ENCODE assay signal across 10 cellular contexts in the genomic region with DNA sequence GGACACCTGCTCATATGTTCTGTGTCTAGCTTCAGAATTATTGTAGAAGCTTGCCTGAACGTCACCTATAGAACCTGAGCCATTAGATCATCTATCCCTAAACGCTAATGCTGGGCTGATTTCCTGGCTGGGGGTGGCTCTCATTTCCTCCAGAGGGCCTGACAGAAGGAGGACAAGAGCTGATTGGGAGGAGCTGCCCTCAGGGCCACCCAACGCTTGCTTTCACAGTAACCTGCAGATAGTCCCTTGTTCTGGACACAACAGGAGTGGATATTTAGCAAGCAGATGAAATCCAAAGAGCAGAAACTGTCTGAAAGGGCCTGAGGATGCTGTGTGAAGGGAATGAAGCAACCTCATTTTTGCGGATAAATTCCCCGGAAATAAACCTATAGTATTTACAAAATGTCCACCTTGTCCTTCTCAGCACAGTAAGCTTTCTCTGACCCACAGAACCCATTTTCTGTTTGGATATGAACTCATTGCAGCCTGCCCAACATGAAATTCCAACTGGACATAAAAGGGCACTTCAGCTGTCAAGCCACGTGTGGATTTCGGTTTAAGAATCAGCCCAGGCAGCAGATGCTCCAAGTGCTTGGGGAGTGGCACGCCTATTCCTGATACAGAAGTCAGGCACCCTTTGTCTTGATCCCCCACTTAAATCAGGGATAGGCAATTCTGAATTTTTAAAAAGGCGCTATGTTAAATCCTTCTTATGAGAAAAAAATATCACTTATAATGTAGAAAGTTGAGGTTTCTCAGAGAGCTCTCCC. TPM values are rescaled to one million over a fixed set of nuclear protein-coding genes. Genes with fewer than 3 reads are reported as not detected.
DNase-seq lines count a peak whose midpoint lies in the region; ATAC-seq, FAIRE-seq and TF ChIP-seq lines count a peak whose summit lies in the region.
"Had no signal": no experiment of that assay in that cellular context is flagged by ENCODE, and none has a peak within 500 bp of the region (broad histone marks: within the 10 kb centered on the region; RNA-seq: fewer than 3 reads in every experiment).

No MANE protein-coding gene starts in this region.

- TF ChIP-seq CTCF in A673 (conservative IDR thresholded peaks at IDR 0.05; ENCODE audit: low read depth, low read length) (no peak), K562 (IDR thresholded peaks at IDR 0.05 in 2 of 3, conservative IDR thresholded peaks at IDR 0.05 in 1 of 3; ENCODE audit: insufficient read depth in 2 of 3, low read depth in 1 of 3, low read length in 3 of 3) (no peak)

- peak; percentile 19 for FAIRE-seq in K562 (lab: Jason Lieb, UNC)
- FAIRE-seq: RCC 7860 had no signal

- no peak for TF ChIP-seq RAD21 in K562 (CRISPR knock-in tag; conservative IDR thresholded peaks at IDR 0.05 in 1 of 2, IDR thresholded peaks at IDR 0.05 in 1 of 2)

- peak overlapping the region; percentile 20 to 76; a peak in 3 of 4 replicates for H3K9ac ChIP-seq in K562 (ENCODE audit: insufficient read depth in 1 of 2, low read depth in 2 of 2, low read length in 2 of 2)

- 0 out of 2 replicates have a peak, but pooled peaks cover 2% of the 10 kb centered on the region for H4K20me1 ChIP-seq in K562 (replicated peaks; ENCODE audit: control insufficient read depth, insufficient read depth, low read length)

- H3K36me3 ChIP-seq in A673 (ENCODE audit: insufficient read depth, low read length, poor library complexity, severe bottlenecking): no peaks in the 10 kb centered on the region
- H3K36me3 ChIP-seq in K562 (ENCODE audit: control insufficient read depth, insufficient read depth, low read length): no peaks in the 10 kb centered on the region
- H3K36me3 ChIP-seq in muscle layer of duodenum (ENCODE audit: control insufficient read depth in 1 of 2, insufficient read depth in 2 of 2, low read length in 2 of 2): no peaks in the 10 kb centered on the region

- intact Hi-C loops in A673 (cut with micrococcal nuclease; ENCODE audit: unreplicated experiment) (no loop called here), K562 (cut with micrococcal nuclease) (loop anchor here (2.0 to 10.0 kb wide), 3 partner anchors 35 to 237 kb away; a partner anchor contains a TSS)

- CTCF ChIA-PET in A673 (lab: Charles Lee): interaction anchor here (0.5 to 1.5 kb wide), 4 partner anchors 15 to 101 kb away, joined by 3 to 5 read pairs (median 3); a partner anchor contains a TSS
- CTCF ChIA-PET in K562 (lab: Yijun Ruan, JAX; ENCODE audit: low intra/inter-chr PET ratio): interaction anchor here (1.9 kb wide), 1 partner anchor 168 kb away, joined by 8 read pairs; no protein-coding TSS in a partner anchor

- no peaks in the 10 kb centered on the region for H3K27me3 ChIP-seq in A673 (replicated peaks; ENCODE audit: insufficient read depth, low read depth, low read length, poor library complexity)
- H3K27me3 ChIP-seq in K562 (ENCODE audit: control insufficient read depth in 2 of 2, insufficient read depth in 2 of 2, low read length in 2 of 2): no peaks in the 10 kb centered on the region
- H3K27me3 ChIP-seq in muscle layer of duodenum (ENCODE audit: low read depth, low read length): no peaks in the 10 kb centered on the region

- peak overlapping the region; percentile 87 for H3K4me2 ChIP-seq in K562 (ENCODE audit: insufficient read depth, low read length)

- peak overlapping the region; percentile 60 for H3K27ac ChIP-seq in A673 (ENCODE audit: low read depth, low read length, poor library complexity, severe bottlenecking)
- peak overlapping the region; percentile 87; the same call in 2 of the 3 replicates for H3K27ac ChIP-seq in K562 (ENCODE audit: extremely low read depth, low read depth, low read length)
- peak overlapping the region; percentile 95 for H3K27ac ChIP-seq in muscle layer of duodenum (ENCODE audit: low read length)
- H3K27ac ChIP-seq: C4-2B had no signal

- H3K4me1 ChIP-seq in A673 (ENCODE audit: insufficient read depth, low read length, poor library complexity, severe bottlenecking) (peaks cover 21% of the 10 kb centered on the region), K562 (replicated peaks in 1 of 2; ENCODE audit: control insufficient read depth in 2 of 2, insufficient read depth in 2 of 2, low read length in 2 of 2) (peaks cover 27 to 40% of the 10 kb centered on the region in 2 experiments), muscle layer of duodenum (ENCODE audit: control insufficient read depth in 1 of 2, insufficient read depth in 2 of 2, low read length in 2 of 2) (peaks cover 3 to 28% of the 10 kb centered on the region in 2 donors)

- in situ Hi-C loops in K562 (cut with MboI): loop anchor here (5.0 kb wide), 2 partner anchors 90 to 170 kb away; a partner anchor contains a TSS

- H3K9me3 ChIP-seq in A673 (ENCODE audit: low read depth, low read length, poor library complexity, severe bottlenecking) (no peaks in the 10 kb centered on the region), K562 (replicated peaks; ENCODE audit: control insufficient read depth, insufficient read depth, low read depth, low read length) (no peaks in the 10 kb centered on the region), muscle layer of duodenum (ENCODE audit: control insufficient read depth in 1 of 2, low read length in 2 of 2) (no peaks in the 10 kb centered on the region)

- H2AFZ ChIP-seq in K562 (ENCODE audit: low read depth, low read length): peak overlapping the region; percentile 37

- TF ChIP-seq POLR2A in K562 (conservative IDR thresholded peaks at IDR 0.05): no peak

- H3K4me3 ChIP-seq in A673 (ENCODE audit: low read depth, low read length, poor library complexity, severe bottlenecking): no peak overlapping the region
- peak overlapping the region; percentile 34; the same call in 1 of the 2 replicates for H3K4me3 ChIP-seq in K562
- H3K4me3 ChIP-seq in muscle layer of duodenum (ENCODE audit: low read depth in 1 of 2, low read length in 2 of 2): peak overlapping the region; percentile 1 to 61

- H3K9me1 ChIP-seq in K562 (ENCODE audit: control insufficient read depth, insufficient read depth, low read length): no peaks in the 10 kb centered on the region

- WGBS in K562 (ENCODE audit: insufficient coverage, low coverage, missing lambda C conversion rate): 38% methylated on average over 9 of the region's 9 CpGs

- DNase-seq in A673 (ENCODE audit: low spot score) (peak; percentile 28), NCI-H146 treated with DMSO at 0.1 percent for 48 hours (lab: John Stamatoyannopoulos, UW; ENCODE audit: unreplicated experiment) (peak; percentile 50), K562 (ENCODE audit: extremely low read depth in 1 of 4, low spot score in 3 of 4) (peak in 1 of 4 experiments; percentile 50)
- no peak for DNase-seq in stimulated activated naive CD8-positive, alpha-beta T cell treated with anti-CD3 and anti-CD28 coated beads, Interleukin-15, Interleukin-2, amounts not matched to agents 100 U/mL and 50 U/mL, for 24 hours
- no peak for DNase-seq in stimulated activated CD4-positive, alpha-beta T cell treated with anti-CD3 and anti-CD28 coated beads, Interleukin-2, amount 100 ng/mL, for 24 hours
- no peak for DNase-seq in stimulated activated CD8-positive, alpha-beta memory T cell treated with anti-CD3 and anti-CD28 coated beads, Interleukin-4, amount 100 ng/mL, for 48 hours

- no peaks in the 10 kb centered on the region; the same call in 1 of the 3 replicates for H3K79me2 ChIP-seq in K562 (ENCODE audit: control insufficient read depth, insufficient read depth, low read length)

- POLR2A ChIA-PET in A673 (lab: Charles Lee; ENCODE audit: low non-redundant PET) (interaction anchor here (0.6 to 1.0 kb wide), 3 partner anchors 44 to 116 kb away, joined by 3 to 13 read pairs (median 8); a partner anchor contains a TSS), K562 (lab: Yijun Ruan, JAX) (interaction anchor here (0.6 to 4.2 kb wide), 12 partner anchors 9 to 1269 kb away, joined by 3 to 72 read pairs (median 3); a partner anchor contains a TSS)

- BruUV-seq in A673 (replicated peaks; lab: Mats Ljungman, UMichigan) (no TSS peak), K562 (replicated peaks; lab: Mats Ljungman, UMichigan) (no TSS peak)

- ATAC-seq in K562 (no peak), GM18498 (IDR thresholded peaks at IDR 0.05; ENCODE audit: unreplicated experiment) (no peak)
- ATAC-seq in stimulated activated naive CD8-positive, alpha-beta T cell treated with anti-CD3 and anti-CD28 coated beads, Interleukin-15, Interleukin-2, amounts not matched to agents 100 U/mL and 50 U/mL, for 24 hours: no peak

- no peak for TF ChIP-seq EP300 in K562 (IDR thresholded peaks at IDR 0.05; ENCODE audit: low read length)

RNA-seq across cellular contexts. Expression of a gene that starts 32.8 kb away (rescaled TPM):
- total RNA-seq in A673 (2021) (510 and 622 TPM in 2 replicates), K562 (2014; rRNA removed) (755 and 1,088 TPM in 2 replicates), K562 (2014; rRNA removed; fragmentation: Illumina TruSeq; extraction: Trizol) (779 and 914 TPM in 2 replicates), K562 (2015; rRNA removed; fragmentation: Illumina TruSeq; extraction: Trizol) (912 and 926 TPM in 2 replicates), K562 (2021) (839 and 845 TPM in 2 replicates)
- 176 and 423 TPM in 2 replicates for total RNA-seq in K562 (2011; cell fraction: chromatin; rRNA removed; ENCODE audit: low replicate concordance)
- total RNA-seq in K562 (2011; cell fraction: nucleolus; rRNA removed): 383 and 414 TPM in 2 replicates
- total RNA-seq in K562 (2011; cell fraction: nucleoplasm; rRNA removed): 358 and 385 TPM in 2 replicates
- polyA plus RNA-seq in K562 (2011; rRNA removed) (2,698 and 3,950 TPM in 2 replicates), K562 (2014; fragmentation: Illumina TruSeq; extraction: Trizol) (2,770 and 3,012 TPM in 2 replicates), K562 (2014; fragmentation: Nextera tagmentation; extraction: Ambion mirVana) (1,000 to 10,000 TPM in 1 of 2 experiments, 100 to 1,000 TPM in 1; 776 to 1,185 TPM), K562 (2014; rRNA removed) (1,517 and 1,660 TPM in 2 replicates)
- polyA plus RNA-seq in K562 (2011; cell fraction: cytosol; rRNA removed): 6,167 and 6,224 TPM in 2 replicates
- polyA plus RNA-seq in K562 (2011; cell fraction: nucleus; rRNA removed): 965 and 1,239 TPM in 2 replicates
- polyA plus RNA-seq in K562 (2012): 1,132 and 1,153 TPM in 2 replicates
- 2,193 and 2,971 TPM in 2 replicates for polyA minus RNA-seq in K562 (2011; rRNA and poly(A)+ RNA removed)
- polyA minus RNA-seq in K562 (2011; cell fraction: cytosol; rRNA and poly(A)+ RNA removed): 751 and 929 TPM in 2 replicates
- polyA minus RNA-seq in K562 (2011; cell fraction: nucleus; rRNA and poly(A)+ RNA removed): 192 and 360 TPM in 2 replicates

RNA-seq across cellular contexts. Expression of a gene that starts 43.2 kb away (rescaled TPM):
- total RNA-seq in A673 (2021) (421 and 504 TPM in 2 replicates), K562 (2014; rRNA removed) (9.6 and 10.2 TPM in 2 replicates), K562 (2014; rRNA removed; fragmentation: Illumina TruSeq; extraction: Trizol) (7.1 and 7.4 TPM in 2 replicates), K562 (2015; rRNA removed; fragmentation: Illumina TruSeq; extraction: Trizol) (11.5 and 11.9 TPM in 2 replicates), K562 (2021) (7.7 and 8.6 TPM in 2 replicates)
- 9.3 and 22.8 TPM in 2 replicates for total RNA-seq in K562 (2011; cell fraction: chromatin; rRNA removed; ENCODE audit: low replicate concordance)
- 15.7 and 17.7 TPM in 2 replicates for total RNA-seq in K562 (2011; cell fraction: nucleolus; rRNA removed)
- 10.5 and 14.7 TPM in 2 replicates for total RNA-seq in K562 (2011; cell fraction: nucleoplasm; rRNA removed)
- polyA plus RNA-seq in K562 (2011; rRNA removed) (45.1 and 161 TPM in 2 replicates), K562 (2014; fragmentation: Illumina TruSeq; extraction: Trizol) (16.3 and 18.8 TPM in 2 replicates), K562 (2014; fragmentation: Nextera tagmentation; extraction: Ambion mirVana) (10 to 100 TPM; 23.7 to 24.2 TPM), K562 (2014; rRNA removed) (11.7 and 13.9 TPM in 2 replicates)
- polyA plus RNA-seq in K562 (2011; cell fraction: cytosol; rRNA removed): 70.9 and 239 TPM in 2 replicates
- 21.0 and 76.7 TPM in 2 replicates for polyA plus RNA-seq in K562 (2011; cell fraction: nucleus; rRNA removed)
- 27.7 and 59.0 TPM in 2 replicates for polyA plus RNA-seq in K562 (2012)
- 35.5 and 78.6 TPM in 2 replicates for polyA minus RNA-seq in K562 (2011; rRNA and poly(A)+ RNA removed)
- polyA minus RNA-seq in K562 (2011; cell fraction: cytosol; rRNA and poly(A)+ RNA removed): 12.4 and 33.4 TPM in 2 replicates
- 6.2 and 22.2 TPM in 2 replicates for polyA minus RNA-seq in K562 (2011; cell fraction: nucleus; rRNA and poly(A)+ RNA removed)

Comparison
In these comparisons a context has a peak if more than half of its experiments do, and no peak if none do; other contexts are left out.
1. DNase-seq: peak in A673 (single experiment) and NCI-H146 treated with DMSO at 0.1 percent for 48 hours (single experiment); none in stimulated activated naive CD8-positive, alpha-beta T cell treated with anti-CD3 and anti-CD28 coated beads, Interleukin-15, Interleukin-2, amounts not matched to agents 100 U/mL and 50 U/mL, for 24 hours (single experiment), stimulated activated CD4-positive, alpha-beta T cell treated with anti-CD3 and anti-CD28 coated beads, Interleukin-2, amount 100 ng/mL, for 24 hours (0 of 2) and stimulated activated CD8-positive, alpha-beta memory T cell treated with anti-CD3 and anti-CD28 coated beads, Interleukin-4, amount 100 ng/mL, for 48 hours (single experiment).
2. RNA of a gene that starts 43.2 kb away (total RNA-seq): 421 to 504 TPM in A673; 7.1 to 22.8 TPM in K562; every median in the first group is over 10 times any median in the second.
3. Peak in every context shown above with its lines, with median percentiles within 50 percentile points of each other: H3K27ac ChIP-seq.